In the genomic region with DNA sequence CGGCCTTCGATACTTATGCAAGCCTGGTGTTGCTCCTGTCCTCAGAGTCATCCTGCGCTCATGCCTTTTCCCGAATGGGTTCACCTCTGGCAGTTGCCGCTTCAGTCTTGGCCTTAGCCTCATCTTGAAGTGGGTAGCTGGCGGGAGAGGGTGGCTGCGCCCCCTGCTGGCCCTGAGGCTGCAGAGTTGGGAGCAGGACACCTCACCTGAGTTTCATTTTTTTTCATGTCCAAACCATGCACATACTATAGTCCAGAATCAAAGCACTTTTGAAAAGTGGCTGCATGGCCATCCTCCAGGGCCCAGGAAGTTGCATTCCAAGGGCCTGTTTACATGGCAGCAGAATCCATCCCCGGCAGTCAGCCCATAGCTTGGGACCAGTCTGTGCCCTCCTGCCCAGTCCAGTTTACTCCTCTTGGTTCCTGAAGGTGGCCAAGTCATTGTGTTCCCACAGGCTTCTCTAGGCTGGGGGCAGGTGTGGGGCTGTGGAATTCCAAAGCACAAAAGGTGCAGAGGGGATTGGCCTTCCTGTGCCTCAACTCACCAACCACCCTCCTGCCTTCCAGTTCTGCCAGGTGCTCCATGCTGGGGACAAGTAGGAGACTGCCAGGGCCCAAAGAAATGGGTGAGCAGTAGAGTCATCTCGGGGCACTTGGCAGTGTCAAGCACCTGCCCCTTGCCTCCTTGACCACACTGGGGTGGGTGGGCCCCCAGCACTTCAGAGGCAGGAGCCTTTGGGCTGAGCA, we compare ENCODE assay signal across 8 cellular contexts. TPM values are rescaled to one million over a fixed set of nuclear protein-coding genes. Genes with fewer than 3 reads are reported as not detected.
DNase-seq lines count a peak whose midpoint lies in the region; ATAC-seq lines count a peak whose summit lies in the region.

No MANE protein-coding gene starts in this region.

- DNase-seq in DMS153 (lab: John Stamatoyannopoulos, UW) (peak; percentile 74), HT1080 (ENCODE audit: low read depth) (peak; percentile 76), NOMO-1 treated with dmso at 0.1 percent for 144 hours (lab: John Stamatoyannopoulos, UW; ENCODE audit: unreplicated experiment) (peak; percentile 23), epidermal melanocyte (ENCODE audit: insufficient read length, low spot score) (peak; percentile 78), mucosa of gallbladder (ENCODE audit: low spot score) (peak; percentile 84)
- peak; percentile 30 for DNase-seq in activated CD8-positive, alpha-beta memory T cell treated with anti-CD3 and anti-CD28 coated beads, Interleukin-2, amount 50 U/mL, for 24 hours (ENCODE audit: extremely low read depth)
- peak; percentile 44 to 53 for DNase-seq in stimulated activated CD8-positive, alpha-beta memory T cell treated with anti-CD3 and anti-CD28 coated beads, Interleukin-7, amount 100 ng/mL, for 1 hour (ENCODE audit: low read depth in 2 of 2)

- ATAC-seq in HG03196 (IDR thresholded peaks at IDR 0.05; ENCODE audit: unreplicated experiment), result no peak

RNA-seq across cellular contexts. Expression of a gene that starts 44.0 kb away (rescaled TPM):
- total RNA-seq in HT1080 (2014; rRNA removed; shearing (Covaris generic)), result 165 and 185 TPM in 2 replicates
- polyA plus RNA-seq in HT1080 (2015; cell fraction: cytosol; rRNA removed), result 163 and 164 TPM in 2 replicates
- 226 and 264 TPM in 2 replicates for polyA plus RNA-seq in HT1080 (2015; cell fraction: nucleus; rRNA removed)
- total RNA-seq in mucosa of gallbladder, result 28.5 TPM

RNA-seq across cellular contexts. Expression of a gene that starts 44.3 kb away (rescaled TPM):
- 16.8 TPM in 2 replicates for total RNA-seq in HT1080 (2014; rRNA removed; shearing (Covaris generic))
- polyA plus RNA-seq in HT1080 (2015; cell fraction: cytosol; rRNA removed), result 16.4 and 18.4 TPM in 2 replicates
- 53.0 and 72.8 TPM in 2 replicates for polyA plus RNA-seq in HT1080 (2015; cell fraction: nucleus; rRNA removed)
- 26.9 TPM for total RNA-seq in mucosa of gallbladder

Comparison
In these comparisons a context has a peak if more than half of its experiments do, and no peak if none do; other contexts are left out.
1. DNase-seq: peak in every context shown above with its lines; median percentile 84 in mucosa of gallbladder; 78 in epidermal melanocyte; 76 in HT1080; 74 in DMS153; 48 in stimulated activated CD8-positive, alpha-beta memory T cell treated with anti-CD3 and anti-CD28 coated beads, Interleukin-7, amount 100 ng/mL, for 1 hour; 30 in activated CD8-positive, alpha-beta memory T cell treated with anti-CD3 and anti-CD28 coated beads, Interleukin-2, amount 50 U/mL, for 24 hours; 23 in NOMO-1 treated with dmso at 0.1 percent for 144 hours.